In the genomic region with DNA sequence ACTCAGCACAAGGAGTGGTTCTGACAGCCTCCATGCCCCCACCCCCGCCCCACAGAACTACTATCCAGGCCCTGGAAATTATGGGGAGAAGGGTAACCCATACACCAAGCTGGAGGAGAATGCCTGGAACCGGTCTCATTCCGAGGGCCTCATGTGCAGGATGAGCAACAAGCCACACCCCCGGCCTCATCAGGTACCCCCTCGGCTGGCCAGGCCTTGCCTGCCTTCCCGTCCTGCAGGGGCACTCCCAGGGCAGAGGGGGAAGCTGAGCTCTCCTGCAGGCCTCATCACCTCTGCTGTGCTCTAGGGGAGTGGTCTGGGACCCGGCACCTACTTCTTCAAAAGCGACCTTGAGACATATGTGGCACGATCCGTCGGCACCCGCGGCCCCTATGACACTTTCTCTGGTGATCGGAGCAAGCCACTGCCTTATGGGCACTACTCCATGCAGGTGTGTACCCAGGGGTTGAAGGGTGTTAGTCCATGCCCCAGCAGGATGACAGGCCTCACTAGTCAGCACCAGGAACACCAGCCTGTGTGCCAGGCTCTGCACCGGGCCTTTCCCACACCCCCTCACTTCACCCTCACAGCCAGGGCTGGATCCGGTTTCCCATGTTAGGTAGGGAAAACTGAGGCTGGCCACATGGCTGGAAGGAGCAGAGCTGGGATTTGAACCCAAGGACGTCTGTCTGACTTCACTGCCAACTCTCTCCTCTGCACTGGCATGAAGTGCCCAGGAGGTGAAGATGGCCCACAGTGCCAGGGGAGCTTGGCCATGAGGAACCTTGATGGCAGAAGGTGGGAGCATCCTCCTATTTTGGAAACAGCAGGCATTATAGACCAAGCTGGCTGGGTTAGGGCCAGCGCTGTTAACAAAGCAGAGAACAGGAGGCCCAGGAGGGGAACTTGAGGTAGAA, we compare ENCODE assay signal across 18 cellular contexts. TPM values are rescaled to one million over a fixed set of nuclear protein-coding genes. Genes with fewer than 3 reads are reported as not detected.
DNase-seq lines count a peak whose midpoint lies in the region; ATAC-seq and TF ChIP-seq lines count a peak whose summit lies in the region.
"Had no signal": no experiment of that assay in that cellular context is flagged by ENCODE, and none has a peak within 500 bp of the region (broad histone marks: within the 10 kb centered on the region; RNA-seq: fewer than 3 reads in every experiment).

No MANE protein-coding gene starts in this region.

- BruUV-seq in IMR-90 (replicated peaks; lab: Mats Ljungman, UMichigan), result no TSS peak

- H3K18ac ChIP-seq in IMR-90 (ENCODE audit: low read depth, low read length), result no peak overlapping the region

- no peaks in the 10 kb centered on the region for H3K36me3 Mint-ChIP-seq in endodermal cell (ENCODE audit: low read depth)
- no peaks in the 10 kb centered on the region for H3K36me3 Mint-ChIP-seq in progenitor cell of endocrine pancreas (ENCODE audit: insufficient read depth)
- H3K36me3 Mint-ChIP-seq: CD8-positive, alpha-beta memory T cell had no signal

- H3K4me1 Mint-ChIP-seq in endodermal cell, result peaks cover 10% of the 10 kb centered on the region
- H3K4me1 Mint-ChIP-seq in progenitor cell of endocrine pancreas (ENCODE audit: low read depth), result peaks cover 1% of the 10 kb centered on the region

- no peak for TF ChIP-seq CTCF in IMR-90 (conservative IDR thresholded peaks at IDR 0.05; ENCODE audit: low read depth, low read length)
- TF ChIP-seq CTCF in endodermal cell (conservative IDR thresholded peaks at IDR 0.05), result no peak
- TF ChIP-seq CTCF in progenitor cell of endocrine pancreas (IDR thresholded peaks at IDR 0.05; ENCODE audit: unreplicated experiment), result no peak
- TF ChIP-seq CTCF in right lobe of liver (IDR thresholded peaks at IDR 0.05), result no peak

- CTCF ChIA-PET in IMR-90 (lab: Yijun Ruan, JAX), result no interaction called here

- H3K9ac ChIP-seq in IMR-90 (ENCODE audit: low read depth, low read length), result no peak overlapping the region
- H3K9ac ChIP-seq in endodermal cell (ENCODE audit: extremely low read depth, low read length, poor library complexity, severe bottlenecking), result no peak overlapping the region

- H3K23ac ChIP-seq in IMR-90 (ENCODE audit: low read depth, low read length), result no peak overlapping the region

- ATAC-seq in IMR-90 (ENCODE audit: low read depth), result no peak
- no peak for ATAC-seq in right lobe of liver
- no peak for ATAC-seq in HG03469 (IDR thresholded peaks at IDR 0.05; ENCODE audit: unreplicated experiment)

- no peaks in the 10 kb centered on the region for H4K20me1 ChIP-seq in IMR-90 (ENCODE audit: insufficient read depth, low read length)

- H3K4me3 Mint-ChIP-seq in endodermal cell (no peak overlapping the region), progenitor cell of endocrine pancreas (ENCODE audit: low read depth) (no peak overlapping the region)
- H3K4me3 Mint-ChIP-seq: CD8-positive, alpha-beta memory T cell had no signal

- H3K27ac Mint-ChIP-seq in endodermal cell, result no peak overlapping the region
- no peak overlapping the region for H3K27ac Mint-ChIP-seq in progenitor cell of endocrine pancreas

- no peak overlapping the region for H2BK5ac ChIP-seq in IMR-90 (ENCODE audit: low read depth, low read length, poor library complexity, severe bottlenecking)

- no peak overlapping the region for H2AK9ac ChIP-seq in IMR-90 (replicated peaks; ENCODE audit: low read depth, low read length, poor library complexity)

- in situ Hi-C loops in IMR-90 (cut with MboI; ENCODE audit: low sequenced_read_pairs), result loop anchor here (10.0 kb wide), 1 partner anchor 137 kb away; no protein-coding TSS in a partner anchor

- no peaks in the 10 kb centered on the region for H3K9me3 ChIP-seq in IMR-90 (ENCODE audit: control insufficient read depth, insufficient read depth, low read length)
- H3K9me3 ChIP-seq in endodermal cell (ENCODE audit: control insufficient read depth, low read length), result no peaks in the 10 kb centered on the region
- H3K9me3 ChIP-seq in right lobe of liver, result no peaks in the 10 kb centered on the region

- peaks cover 4% of the 10 kb centered on the region for H3K27me3 Mint-ChIP-seq in endodermal cell (ENCODE audit: insufficient read depth)
- peaks cover 31% of the 10 kb centered on the region for H3K27me3 Mint-ChIP-seq in progenitor cell of endocrine pancreas
- H3K27me3 Mint-ChIP-seq: CD8-positive, alpha-beta memory T cell had no signal

- H3K36me3 ChIP-seq in H7 (replicated peaks; ENCODE audit: control insufficient read depth, insufficient read depth, low read length) (no peaks in the 10 kb centered on the region), IMR-90 (ENCODE audit: control insufficient read depth, insufficient read depth, low read length) (no peaks in the 10 kb centered on the region), endodermal cell (ENCODE audit: control insufficient read depth, insufficient read depth, low read length) (no peaks in the 10 kb centered on the region), right lobe of liver (no peaks in the 10 kb centered on the region)

- H3K4me3 ChIP-seq in H7 (ENCODE audit: insufficient read depth, low read depth, low read length) (no peak overlapping the region), IMR-90 (ENCODE audit: insufficient read depth, low read depth, low read length) (no peak overlapping the region), endodermal cell (ENCODE audit: low read length) (no peak overlapping the region), right lobe of liver (no peak overlapping the region)

- peak overlapping the region; percentile 19 for H2AFZ ChIP-seq in IMR-90 (replicated peaks; ENCODE audit: low read length, poor library complexity)

- no peak overlapping the region for H3K4ac ChIP-seq in IMR-90 (ENCODE audit: low read depth, low read length)

- no peak overlapping the region for H3K4me2 ChIP-seq in IMR-90 (ENCODE audit: low read depth, low read length)

- no peak overlapping the region for H4K5ac ChIP-seq in IMR-90 (ENCODE audit: low read depth, low read length)

- H3K9me3 Mint-ChIP-seq in endodermal cell (no peaks in the 10 kb centered on the region), progenitor cell of endocrine pancreas (ENCODE audit: low read depth) (no peaks in the 10 kb centered on the region)
- H3K9me3 Mint-ChIP-seq: CD8-positive, alpha-beta memory T cell had no signal

- no peak overlapping the region for H2BK120ac ChIP-seq in IMR-90 (ENCODE audit: low read depth, low read length)

- DNase-seq in H7 (peak; percentile 48), IMR-90 (no peak), endodermal cell (peak; percentile 44), progenitor cell of endocrine pancreas (ENCODE audit: low spot score, unreplicated experiment) (peak; percentile 7), NCI-H446 treated with DMSO at 0.1 percent for 48 hours (lab: John Stamatoyannopoulos, UW) (no peak), DMS114 treated with DMSO at 0.1 percent for 48 hours (lab: John Stamatoyannopoulos, UW; ENCODE audit: unreplicated experiment) (no peak), right lobe of liver (no peak)
- DNase-seq: CD8-positive, alpha-beta memory T cell; DMS 273 treated with DMSO at 0.1 percent for 48 hours; Karpas-422; MM.1S; NCI-H1105; NCI-H187; NCI-H446; NCI-H82; SHP77 had no signal

- H4K8ac ChIP-seq in IMR-90 (ENCODE audit: low read depth in 2 of 2, low read length in 2 of 2), result no peak overlapping the region

- H3K9me1 ChIP-seq in IMR-90 (ENCODE audit: insufficient read depth, low read length), result 0 out of 2 replicates have a peak, but pooled peaks cover 3% of the 10 kb centered on the region

- H3K56ac ChIP-seq in IMR-90 (ENCODE audit: extremely low read depth, insufficient read depth, low read length), result no peak overlapping the region

- no peak for TF ChIP-seq POLR2A in IMR-90 (IDR thresholded peaks at IDR 0.05; ENCODE audit: low read depth, low read length)
- no peak for TF ChIP-seq POLR2A in right lobe of liver (IDR thresholded peaks at IDR 0.05)

- no peak overlapping the region for H4K91ac ChIP-seq in IMR-90 (ENCODE audit: insufficient read depth, low read depth, low read length)

- H3K79me1 ChIP-seq in IMR-90 (ENCODE audit: low read depth in 1 of 2, low read length in 2 of 2), result no peaks in the 10 kb centered on the region

- WGBS in IMR-90 (ENCODE audit: extremely low coverage in 2 of 2, insufficient read length in 1 of 2), 2 experiments, result 72% methylated on average over 6 of the region's 18 CpGs; no CpG with 5 or more reads in 1 of the 2 experiments
- 88 to 89% methylated on average over 15 to 17 of the region's 18 CpGs for WGBS in endodermal cell (ENCODE audit: insufficient coverage in 1 of 2, insufficient read length in 1 of 2), 2 experiments
- WGBS in right lobe of liver (ENCODE audit: insufficient coverage, low coverage, low lambda C conversion rate, missing lambda C conversion rate), result 70% methylated on average over 2 of the region's 18 CpGs

- no peak overlapping the region for H2BK20ac ChIP-seq in IMR-90 (ENCODE audit: low read depth, low read length)

- no peak overlapping the region for H2AK5ac ChIP-seq in IMR-90 (ENCODE audit: low read depth, low read length)

- dilution Hi-C loops in IMR-90 (cut with HindIII; ENCODE audit: low sequenced_read_pairs, unreplicated experiment), result no loop called here

- H2BK15ac ChIP-seq in IMR-90 (ENCODE audit: low read depth, low read length), result no peak overlapping the region

- no peak overlapping the region for H3K14ac ChIP-seq in IMR-90 (replicated peaks; ENCODE audit: low read depth, low read length)

- H3K27ac ChIP-seq in IMR-90 (ENCODE audit: insufficient read depth, low read length) (no peak overlapping the region), endodermal cell (ENCODE audit: low read depth, low read length) (no peak overlapping the region), right lobe of liver (no peak overlapping the region)

- TF ChIP-seq RAD21 in IMR-90 (IDR thresholded peaks at IDR 0.05; ENCODE audit: low read length), result no peak

- H3K4me1 ChIP-seq in IMR-90 (ENCODE audit: control insufficient read depth, insufficient read depth, low read length), result no peaks in the 10 kb centered on the region
- H3K4me1 ChIP-seq in endodermal cell (ENCODE audit: control insufficient read depth, insufficient read depth, low read length), result no peaks in the 10 kb centered on the region
- H3K4me1 ChIP-seq in right lobe of liver, result peaks cover 0 to 23% (median 6%) of the 10 kb centered on the region in 4 donors

- H3K27me3 ChIP-seq in H7 (ENCODE audit: control insufficient read depth, insufficient read depth, low read length) (no peaks in the 10 kb centered on the region; the same call in 1 of the 2 replicates), IMR-90 (ENCODE audit: control insufficient read depth, insufficient read depth, low read length) (peaks cover 47% of the 10 kb centered on the region), endodermal cell (ENCODE audit: control insufficient read depth, insufficient read depth, low read length, poor library complexity, severe bottlenecking) (no peaks in the 10 kb centered on the region), right lobe of liver (no peaks in the 10 kb centered on the region)

- POLR2A ChIA-PET in IMR-90 (lab: Charles Lee; ENCODE audit: unreplicated experiment), result no interaction called here

- intact Hi-C loops in IMR-90 (cut with micrococcal nuclease) (loop anchor here (2.0 to 10.0 kb wide), 5 partner anchors 139 to 957 kb away; a partner anchor contains a TSS), right lobe of liver (cut with DNase I) (loop anchor here (10.0 kb wide), 1 partner anchor 137 kb away; no protein-coding TSS in a partner anchor)

RNA-seq across cellular contexts. Expression of a gene that starts 10.9 kb away (rescaled TPM):
- total RNA-seq in H7 (2014; rRNA removed; shearing (Covaris generic)), result 0.92 and 1.2 TPM in 2 replicates
- total RNA-seq in IMR-90 (2012; rRNA removed) (not detected in 2 replicates), endodermal cell (under 1 TPM; 0.44 to 0.53 TPM), progenitor cell of endocrine pancreas (2.4 TPM in 2 replicates), right lobe of liver (1 to 10 TPM; 2.7 to 8.9 (median 4.7) TPM)
- polyA plus RNA-seq in IMR-90 (2012; rRNA removed), result not detected in 2 replicates
- polyA plus RNA-seq in IMR-90 (2012; cell fraction: cytosol; rRNA removed), result not detected in 2 replicates
- polyA plus RNA-seq in IMR-90 (2012; cell fraction: nucleus; rRNA removed; ENCODE audit: low replicate concordance), result not detected in 2 replicates
- 0.11 TPM for polyA plus RNA-seq in endodermal cell (2013, experiment 1 of 2)
- not detected for polyA plus RNA-seq in endodermal cell (2013, experiment 2 of 2)
- polyA plus RNA-seq: BJ had no signal

RNA-seq across cellular contexts. Expression of a gene that starts 47.7 kb away (rescaled TPM):
- total RNA-seq in H7 (2014; rRNA removed; shearing (Covaris generic)), result 25.2 and 27.9 TPM in 2 replicates
- 6.1 and 6.3 TPM in 2 replicates for total RNA-seq in IMR-90 (2012; rRNA removed)
- 2.9 and 3.4 TPM in 2 replicates for polyA plus RNA-seq in IMR-90 (2012; rRNA removed)
- 2.4 and 2.5 TPM in 2 replicates for polyA plus RNA-seq in IMR-90 (2012; cell fraction: cytosol; rRNA removed)
- polyA plus RNA-seq in IMR-90 (2012; cell fraction: nucleus; rRNA removed; ENCODE audit: low replicate concordance), result 0.87 and 0.99 TPM in 2 replicates
- total RNA-seq in endodermal cell, result 1 to 10 TPM; 8.9 to 9.1 TPM
- polyA plus RNA-seq in endodermal cell (2013, experiment 1 of 2), result 8.7 TPM
- polyA plus RNA-seq in endodermal cell (2013, experiment 2 of 2), result 7.0 TPM
- 9.1 and 11.0 TPM in 2 replicates for total RNA-seq in progenitor cell of endocrine pancreas
- total RNA-seq in right lobe of liver, result 1 to 10 TPM; 3.2 to 5.4 (median 4.0) TPM

Comparison
In these comparisons a context has a peak if more than half of its experiments do, and no peak if none do; other contexts are left out.
1. DNase-seq: peak in H7 (single experiment), endodermal cell (single experiment) and progenitor cell of endocrine pancreas (single experiment); none in IMR-90 (single experiment), NCI-H446 treated with DMSO at 0.1 percent for 48 hours (single experiment), DMS114 treated with DMSO at 0.1 percent for 48 hours (single experiment) and right lobe of liver (0 of 3).